In the genomic region with DNA sequence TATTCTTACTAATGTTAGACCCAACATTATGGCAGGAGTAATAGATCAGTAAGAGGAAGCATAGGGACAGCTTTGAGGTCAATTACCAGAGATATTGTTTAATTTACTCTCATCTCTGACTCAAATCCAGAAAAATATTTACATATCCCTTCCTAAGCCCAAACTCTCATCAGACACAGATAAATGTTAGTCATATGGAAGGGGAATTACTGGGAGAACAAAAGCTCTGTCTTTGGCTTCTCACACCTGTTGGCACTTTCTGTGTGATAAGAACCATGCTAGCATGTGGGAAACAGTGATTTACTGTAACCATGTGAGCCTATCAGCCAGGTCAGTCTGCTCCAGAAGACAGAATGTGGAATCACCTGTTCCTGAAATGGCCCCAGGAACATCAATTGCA, we compare ENCODE assay signal across 16 cellular contexts.
"Had no signal": no experiment of that assay in that cellular context is flagged by ENCODE, and none has a peak within 500 bp of the region (broad histone marks: within the 10 kb centered on the region; RNA-seq: fewer than 3 reads in every experiment).

No MANE protein-coding gene starts in this region.

- ATAC-seq: activated T-helper 17 cell treated with anti-CD3 and anti-CD28 coated beads, Interleukin-2, amount 50 U/mL, for 72 hours; stimulated activated naive CD8-positive, alpha-beta T cell treated with anti-CD3 and anti-CD28 coated beads, Interleukin-15, amount 100 ng/mL, for 72 hours had no signal

- H3K79me2 ChIP-seq: hepatocyte had no signal

- H3K4me2 ChIP-seq: hepatocyte, neural progenitor cell had no signal

- DNase-seq: activated CD4-positive, alpha-beta T cell treated with anti-CD3 and anti-CD28 coated beads, Interleukin-2, amount 50 U/mL, for 1 hour; activated naive CD4-positive, alpha-beta T cell treated with anti-CD3 and anti-CD28 coated beads, Interleukin-2, amount 10 ng/mL, durations not matched to agents 7 days and 5 days; activated T-cell treated with anti-CD3 and anti-CD28 coated beads for 4 hours; caudate nucleus; colonic mucosa; effector CD8-positive, alpha-beta T cell; kidney; pancreas; stimulated activated CD4-positive, alpha-beta T cell treated with anti-CD3 and anti-CD28 coated beads, Interleukin-15, amount 100 ng/mL, for 24 hours; stimulated activated CD4-positive, alpha-beta T cell treated with anti-CD3 and anti-CD28 coated beads, Interleukin-4, amount 100 ng/mL, for 4 hours; stimulated activated naive CD8-positive, alpha-beta T cell treated with anti-CD3 and anti-CD28 coated beads, Interleukin-15, amount 100 ng/mL, for 72 hours; testis had no signal

- H3K9ac ChIP-seq: neural progenitor cell had no signal

- H3K9me3 ChIP-seq: colonic mucosa, pancreas, testis had no signal

- H2AFZ ChIP-seq: hepatocyte, neural progenitor cell had no signal

- H3K36me3 ChIP-seq: colonic mucosa, neural progenitor cell, pancreas had no signal

- H3K4me3 ChIP-seq: colonic mucosa, hepatocyte, neural progenitor cell, pancreas, testis had no signal

- H3K27me3 ChIP-seq: colonic mucosa, hepatocyte, neural progenitor cell, pancreas, testis had no signal

- H3K4me1 ChIP-seq: colonic mucosa, neural progenitor cell, testis had no signal

- H3K27ac ChIP-seq: colonic mucosa, epithelial cell of prostate, hepatocyte, neural progenitor cell, pancreas, testis had no signal
